Comparison of ENCODE assay signal across 11 cellular contexts in the genomic region with DNA sequence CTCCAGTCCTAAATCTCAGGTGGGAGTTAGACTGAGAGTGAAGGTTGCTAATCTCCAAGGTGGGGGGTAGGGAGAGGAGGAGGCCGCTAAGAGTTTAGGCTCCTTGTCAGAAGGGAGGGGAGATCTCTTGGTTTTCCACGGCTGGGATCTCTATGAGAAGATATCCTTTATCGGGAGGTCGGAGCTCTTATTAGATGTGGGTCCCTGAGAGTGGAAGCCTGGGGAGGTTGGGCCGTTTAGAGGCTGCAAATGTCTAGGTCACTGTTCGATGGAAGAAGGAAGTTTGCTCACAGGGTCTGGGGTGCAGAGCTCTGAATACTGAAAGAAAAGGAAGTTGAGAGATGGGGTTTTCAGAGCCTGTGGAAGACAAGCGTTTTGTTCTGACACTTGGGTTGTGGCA. TPM values are rescaled to one million over a fixed set of nuclear protein-coding genes. Genes with fewer than 3 reads are reported as not detected.
DNase-seq lines count a peak whose midpoint lies in the region; ATAC-seq and TF ChIP-seq lines count a peak whose summit lies in the region.
"Had no signal": no experiment of that assay in that cellular context is flagged by ENCODE, and none has a peak within 500 bp of the region (broad histone marks: within the 10 kb centered on the region; RNA-seq: fewer than 3 reads in every experiment).

No MANE protein-coding gene starts in this region.

- ATAC-seq in heart right ventricle: no peak
- ATAC-seq in HG03432 (IDR thresholded peaks at IDR 0.05; ENCODE audit: unreplicated experiment): no peak
- ATAC-seq in HG02840 (IDR thresholded peaks at IDR 0.05; ENCODE audit: low FRiP score, unreplicated experiment): no peak
- ATAC-seq: GM12878 had no signal

- peaks cover 12% of the 10 kb centered on the region for H3K9me3 Mint-ChIP-seq in glutamatergic neuron (ENCODE audit: unreplicated experiment)

- WGBS in heart right ventricle, 2 donors: 46 to 53% methylated on average over 7 of the region's 7 CpGs

- H3K27ac Mint-ChIP-seq in glutamatergic neuron (ENCODE audit: unreplicated experiment): no peak overlapping the region

- H3K36me3 Mint-ChIP-seq in glutamatergic neuron (ENCODE audit: unreplicated experiment): peaks cover 7% of the 10 kb centered on the region

- H3K27ac ChIP-seq in left ventricle myocardium inferior (replicated peaks) (peak overlapping the region; percentile 33), heart right ventricle (peak overlapping the region in 2 of 10 donors; percentile 59 to 78)

- DNase-seq in left ventricle myocardium inferior (no peak), heart right ventricle (no peak), UCSD-AML1 (lab: John Stamatoyannopoulos, UW; ENCODE audit: unreplicated experiment) (peak; percentile 20), glutamatergic neuron (no peak), HCEC 1CT (no peak)
- DNase-seq in stimulated activated CD4-positive, alpha-beta T cell treated with anti-CD3 and anti-CD28 coated beads, Interleukin-4, amount 100 ng/mL, for 1 hour: no peak
- DNase-seq: activated CD8-positive, alpha-beta memory T cell treated with anti-CD3 and anti-CD28 coated beads, Interleukin-2, amount 50 U/mL, for 4 hours; NCI-H146 had no signal

- TF ChIP-seq CTCF in left ventricle myocardium inferior (IDR thresholded peaks at IDR 0.05; ENCODE audit: borderline replicate concordance) (no peak), heart right ventricle (IDR thresholded peaks at IDR 0.05) (no peak), glutamatergic neuron (IDR thresholded peaks at IDR 0.05; ENCODE audit: partially characterized antibody, unreplicated experiment) (no peak)

- peak overlapping the region; percentile 46 for H3K4me3 Mint-ChIP-seq in glutamatergic neuron (ENCODE audit: unreplicated experiment)

- H3K27me3 ChIP-seq in left ventricle myocardium inferior (ENCODE audit: low read depth): no peaks in the 10 kb centered on the region
- no peaks in the 10 kb centered on the region for H3K27me3 ChIP-seq in heart right ventricle

- intact Hi-C loops in left ventricle myocardium inferior (cut with micrococcal nuclease): no loop called here
- intact Hi-C loops in heart right ventricle (cut with DNase I): loop anchor here in 1 of 10 donors (10.0 kb wide), 1 partner anchor 233 kb away; a partner anchor contains a TSS

- peaks cover 3% of the 10 kb centered on the region for H3K4me1 Mint-ChIP-seq in glutamatergic neuron (ENCODE audit: low read depth, unreplicated experiment)

- H3K9me3 ChIP-seq in left ventricle myocardium inferior (replicated peaks) (no peaks in the 10 kb centered on the region), heart right ventricle (no peaks in the 10 kb centered on the region)

- H3K36me3 ChIP-seq in left ventricle myocardium inferior (peaks cover 47% of the 10 kb centered on the region), heart right ventricle (peaks cover 0 to 62% (median 23%) of the 10 kb centered on the region in 9 donors)

- H3K4me3 ChIP-seq in left ventricle myocardium inferior (no peak overlapping the region), heart right ventricle (peak overlapping the region in 2 of 10 donors; percentile 7 to 91)
- H3K4me3 ChIP-seq: GM12878 had no signal

- peaks cover 71% of the 10 kb centered on the region for H3K4me1 ChIP-seq in left ventricle myocardium inferior
- H3K4me1 ChIP-seq in heart right ventricle: peaks cover 0 to 68% (median 35%) of the 10 kb centered on the region in 9 donors

- peaks cover 9% of the 10 kb centered on the region for H3K27me3 Mint-ChIP-seq in glutamatergic neuron (ENCODE audit: unreplicated experiment)

RNA-seq across cellular contexts. Expression of a gene that starts 3.8 kb away (rescaled TPM):
- 96.0 TPM for total RNA-seq in left ventricle myocardium inferior
- 100 to 1,000 TPM in 9 of 10 donors, 10 to 100 TPM in 1; 87.4 to 265 (median 135) TPM for total RNA-seq in heart right ventricle
- polyA plus RNA-seq in heart right ventricle: 10 to 100 TPM; 53.7 to 97.1 TPM
- 61.5 TPM for total RNA-seq in glutamatergic neuron (ENCODE audit: unreplicated experiment)

RNA-seq across cellular contexts. Expression of a gene that starts 10.5 kb away (rescaled TPM):
- total RNA-seq in left ventricle myocardium inferior: not detected
- total RNA-seq in heart right ventricle: not detected
- polyA plus RNA-seq in heart right ventricle: under 1 TPM in 1 of 2 donors, not detected in 1; 0.07 TPM
- total RNA-seq in glutamatergic neuron (ENCODE audit: unreplicated experiment): 33.1 TPM
- total RNA-seq: GM12878 had no signal
- polyA plus RNA-seq: GM12878 had no signal

RNA-seq across cellular contexts. Expression of a gene that starts 37.6 kb away (rescaled TPM):
- total RNA-seq in left ventricle myocardium inferior (not detected), heart right ventricle (not detected), glutamatergic neuron (ENCODE audit: unreplicated experiment) (60.4 TPM)
- not detected for polyA plus RNA-seq in heart right ventricle
- total RNA-seq: GM12878 had no signal
- polyA plus RNA-seq: GM12878 had no signal

RNA-seq across cellular contexts. Expression of a gene that starts 47.3 kb away (rescaled TPM):
- total RNA-seq in left ventricle myocardium inferior (0.22 TPM), heart right ventricle (1 to 10 TPM in 1 of 10 donors, under 1 TPM in 8, not detected in 1; 0.11 to 1.0 (median 0.28) TPM), glutamatergic neuron (ENCODE audit: unreplicated experiment) (0.12 TPM)
- polyA plus RNA-seq in heart right ventricle: under 1 TPM; 0.07 to 0.17 TPM
- total RNA-seq: GM12878 had no signal
- polyA plus RNA-seq: GM12878 had no signal

Comparison
In these comparisons a context has a peak if more than half of its experiments do, and no peak if none do; other contexts are left out.
1. RNA of a gene that starts 10.5 kb away (total RNA-seq): 33.1 TPM in glutamatergic neuron (single experiment); not detected in left ventricle myocardium inferior (single experiment) and not detected in heart right ventricle; every median in the first group is over 10 times any median in the second.
2. RNA of a gene that starts 37.6 kb away (total RNA-seq): 60.4 TPM in glutamatergic neuron (single experiment); not detected in left ventricle myocardium inferior (single experiment) and not detected in heart right ventricle; every median in the first group is over 10 times any median in the second.